1 cellular context compared by ENCODE assay signal in genomic region chr17:65557349-65558310, GRCh38.
TF ChIP-seq lines count a peak whose summit lies in the region.

No MANE protein-coding gene starts in this region.

TF ChIP-seq in HepG2, 621 proteins besides CTCF, POLR2A, EP300 and RAD21 (continued from another document and continues in another):
- TF ChIP-seq, protein P1, sequence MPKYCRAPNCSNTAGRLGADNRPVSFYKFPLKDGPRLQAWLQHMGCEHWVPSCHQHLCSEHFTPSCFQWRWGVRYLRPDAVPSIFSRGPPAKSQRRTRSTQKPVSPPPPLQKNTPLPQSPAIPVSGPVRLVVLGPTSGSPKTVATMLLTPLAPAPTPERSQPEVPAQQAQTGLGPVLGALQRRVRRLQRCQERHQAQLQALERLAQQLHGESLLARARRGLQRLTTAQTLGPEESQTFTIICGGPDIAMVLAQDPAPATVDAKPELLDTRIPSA (CRISPR knock-in tag; IDR thresholded peaks at IDR 0.05; ENCODE audit: borderline replicate concordance), result no peak
- TF ChIP-seq ZNF83 (CRISPR knock-in tag; IDR thresholded peaks at IDR 0.05; ENCODE audit: borderline replicate concordance), result no peak
- no peak for TF ChIP-seq ZNF432 (CRISPR knock-in tag; IDR thresholded peaks at IDR 0.05; ENCODE audit: borderline replicate concordance)
- TF ChIP-seq SRY (CRISPR knock-in tag; IDR thresholded peaks at IDR 0.05), result peak; percentile 53; the same call in 1 of the 2 replicates
- no peak for TF ChIP-seq MZF1 (CRISPR knock-in tag; IDR thresholded peaks at IDR 0.05; ENCODE audit: borderline replicate concordance)
- TF ChIP-seq, protein P2, sequence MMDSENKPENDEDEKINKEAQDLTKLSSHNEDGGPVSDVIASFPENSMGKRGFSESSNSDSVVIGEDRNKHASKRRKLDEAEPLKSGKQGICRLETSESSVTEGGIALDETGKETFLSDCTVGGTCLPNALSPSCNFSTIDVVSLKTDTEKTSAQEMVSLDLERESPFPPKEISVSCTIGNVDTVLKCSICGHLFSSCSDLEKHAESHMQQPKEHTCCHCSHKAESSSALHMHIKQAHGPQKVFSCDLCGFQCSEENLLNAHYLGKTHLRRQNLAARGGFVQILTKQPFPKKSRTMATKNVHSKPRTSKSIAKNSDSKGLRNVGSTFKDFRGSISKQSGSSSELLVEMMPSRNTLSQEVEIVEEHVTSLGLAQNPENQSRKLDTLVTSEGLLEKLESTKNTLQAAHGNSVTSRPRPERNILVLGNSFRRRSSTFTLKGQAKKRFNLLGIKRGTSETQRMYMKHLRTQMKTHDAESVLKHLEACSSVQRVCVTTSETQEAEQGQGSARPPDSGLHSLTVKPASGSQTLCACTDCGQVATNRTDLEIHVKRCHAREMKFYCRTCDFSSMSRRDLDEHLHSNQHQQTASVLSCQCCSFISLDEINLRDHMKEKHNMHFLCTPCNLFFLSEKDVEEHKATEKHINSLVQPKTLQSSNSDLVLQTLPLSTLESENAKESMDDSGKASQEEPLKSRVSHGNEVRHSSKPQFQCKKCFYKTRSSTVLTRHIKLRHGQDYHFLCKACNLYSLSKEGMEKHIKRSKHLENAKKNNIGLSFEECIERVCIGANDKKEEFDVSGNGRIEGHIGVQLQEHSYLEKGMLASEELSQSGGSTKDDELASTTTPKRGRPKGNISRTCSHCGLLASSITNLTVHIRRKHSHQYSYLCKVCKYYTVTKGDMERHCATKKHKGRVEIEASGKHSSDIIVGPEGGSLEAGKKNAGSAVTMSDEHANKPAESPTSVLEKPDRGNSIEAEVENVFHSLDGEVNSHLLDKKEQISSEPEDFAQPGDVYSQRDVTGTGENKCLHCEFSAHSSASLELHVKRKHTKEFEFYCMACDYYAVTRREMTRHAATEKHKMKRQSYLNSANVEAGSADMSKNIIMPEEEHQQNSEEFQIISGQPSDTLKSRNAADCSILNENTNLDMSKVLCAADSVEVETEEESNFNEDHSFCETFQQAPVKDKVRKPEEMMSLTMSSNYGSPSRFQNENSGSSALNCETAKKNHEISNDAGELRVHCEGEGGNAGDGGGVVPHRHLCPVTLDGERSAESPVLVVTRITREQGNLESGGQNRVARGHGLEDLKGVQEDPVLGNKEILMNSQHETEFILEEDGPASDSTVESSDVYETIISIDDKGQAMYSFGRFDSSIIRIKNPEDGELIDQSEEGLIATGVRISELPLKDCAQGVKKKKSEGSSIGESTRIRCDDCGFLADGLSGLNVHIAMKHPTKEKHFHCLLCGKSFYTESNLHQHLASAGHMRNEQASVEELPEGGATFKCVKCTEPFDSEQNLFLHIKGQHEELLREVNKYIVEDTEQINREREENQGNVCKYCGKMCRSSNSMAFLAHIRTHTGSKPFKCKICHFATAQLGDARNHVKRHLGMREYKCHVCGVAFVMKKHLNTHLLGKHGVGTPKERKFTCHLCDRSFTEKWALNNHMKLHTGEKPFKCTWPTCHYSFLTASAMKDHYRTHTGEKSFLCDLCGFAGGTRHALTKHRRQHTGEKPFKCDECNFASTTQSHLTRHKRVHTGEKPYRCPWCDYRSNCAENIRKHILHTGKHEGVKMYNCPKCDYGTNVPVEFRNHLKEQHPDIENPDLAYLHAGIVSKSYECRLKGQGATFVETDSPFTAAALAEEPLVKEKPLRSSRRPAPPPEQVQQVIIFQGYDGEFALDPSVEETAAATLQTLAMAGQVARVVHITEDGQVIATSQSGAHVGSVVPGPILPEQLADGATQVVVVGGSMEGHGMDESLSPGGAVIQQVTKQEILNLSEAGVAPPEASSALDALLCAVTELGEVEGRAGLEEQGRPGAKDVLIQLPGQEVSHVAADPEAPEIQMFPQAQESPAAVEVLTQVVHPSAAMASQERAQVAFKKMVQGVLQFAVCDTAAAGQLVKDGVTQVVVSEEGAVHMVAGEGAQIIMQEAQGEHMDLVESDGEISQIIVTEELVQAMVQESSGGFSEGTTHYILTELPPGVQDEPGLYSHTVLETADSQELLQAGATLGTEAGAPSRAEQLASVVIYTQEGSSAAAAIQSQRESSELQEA (CRISPR knock-in tag; IDR thresholded peaks at IDR 0.05; ENCODE audit: not compliant biosample characterization), result no peak
- no peak for TF ChIP-seq ZIK1 (CRISPR knock-in tag; IDR thresholded peaks at IDR 0.05; ENCODE audit: borderline replicate concordance, low read depth)
- peak; percentile 82 for TF ChIP-seq ZNF18 (CRISPR knock-in tag; IDR thresholded peaks at IDR 0.05; ENCODE audit: insufficient replicate concordance)
- TF ChIP-seq CC2D1A (CRISPR knock-in tag; IDR thresholded peaks at IDR 0.05), result no peak
- TF ChIP-seq TMF1 (CRISPR knock-in tag; IDR thresholded peaks at IDR 0.05; ENCODE audit: low read depth), result 0 out of 2 replicates have a peak, but pooled peaks have one; percentile 59
- no peak for TF ChIP-seq DR1 (CRISPR knock-in tag; IDR thresholded peaks at IDR 0.05)
- TF ChIP-seq HNF1B (CRISPR knock-in tag; IDR thresholded peaks at IDR 0.05), result peak; percentile 99
- no peak for TF ChIP-seq ISX (CRISPR knock-in tag; conservative IDR thresholded peaks at IDR 0.05)
- peak; percentile 84 for TF ChIP-seq NFIC (IDR thresholded peaks at IDR 0.05; ENCODE audit: low read length)
- no peak for TF ChIP-seq PRMT3 (CRISPR knock-in tag; IDR thresholded peaks at IDR 0.05; ENCODE audit: borderline replicate concordance, low read depth)
- no peak for TF ChIP-seq XRCC5 (optimal IDR thresholded peaks at IDR 0.05; ENCODE audit: low read length)
- no peak for TF ChIP-seq ZNF333 (CRISPR knock-in tag; IDR thresholded peaks at IDR 0.05; ENCODE audit: borderline replicate concordance)
- TF ChIP-seq ZNF781 (CRISPR knock-in tag; IDR thresholded peaks at IDR 0.05; ENCODE audit: borderline replicate concordance, not compliant biosample characterization), result no peak
- TF ChIP-seq FOXK2 (IDR thresholded peaks at IDR 0.05), result peak; percentile 81; the same call in 1 of the 2 replicates
- no peak for TF ChIP-seq SP2 (CRISPR knock-in tag; IDR thresholded peaks at IDR 0.05)
- no peak for TF ChIP-seq ETS1 (CRISPR knock-in tag; IDR thresholded peaks at IDR 0.05)
- no peak for TF ChIP-seq NFIB (CRISPR knock-in tag; IDR thresholded peaks at IDR 0.05; ENCODE audit: borderline replicate concordance)
- TF ChIP-seq ZFX (CRISPR knock-in tag; IDR thresholded peaks at IDR 0.05; ENCODE audit: low read depth), result no peak
- TF ChIP-seq FLYWCH1 (CRISPR knock-in tag; IDR thresholded peaks at IDR 0.05), result no peak
- TF ChIP-seq FOXJ3 (CRISPR knock-in tag; IDR thresholded peaks at IDR 0.05; ENCODE audit: borderline replicate concordance), result peak; percentile 82; the same call in 1 of the 2 replicates
- peak; percentile 93 for TF ChIP-seq FOXP1 (IDR thresholded peaks at IDR 0.05)
- TF ChIP-seq FOXP1 (CRISPR knock-in tag; IDR thresholded peaks at IDR 0.05), result peak; percentile 98
- TF ChIP-seq THYN1 (CRISPR knock-in tag; IDR thresholded peaks at IDR 0.05; ENCODE audit: borderline replicate concordance, low read depth), result peak; percentile 57; the same call in 1 of the 2 replicates
- no peak for TF ChIP-seq GTF3A (CRISPR knock-in tag; conservative IDR thresholded peaks at IDR 0.05)
- TF ChIP-seq MLLT10 (CRISPR knock-in tag; IDR thresholded peaks at IDR 0.05), result no peak
- peak; percentile 16; the same call in 1 of the 2 replicates for TF ChIP-seq CBFB (CRISPR knock-in tag; IDR thresholded peaks at IDR 0.05)
- no peak for TF ChIP-seq GABPA (IDR thresholded peaks at IDR 0.05; ENCODE audit: low read depth, low read length)
- peak; percentile 36; the same call in 1 of the 2 replicates for TF ChIP-seq GABPA (CRISPR knock-in tag; IDR thresholded peaks at IDR 0.05; ENCODE audit: low read depth)
- TF ChIP-seq, protein P3, sequence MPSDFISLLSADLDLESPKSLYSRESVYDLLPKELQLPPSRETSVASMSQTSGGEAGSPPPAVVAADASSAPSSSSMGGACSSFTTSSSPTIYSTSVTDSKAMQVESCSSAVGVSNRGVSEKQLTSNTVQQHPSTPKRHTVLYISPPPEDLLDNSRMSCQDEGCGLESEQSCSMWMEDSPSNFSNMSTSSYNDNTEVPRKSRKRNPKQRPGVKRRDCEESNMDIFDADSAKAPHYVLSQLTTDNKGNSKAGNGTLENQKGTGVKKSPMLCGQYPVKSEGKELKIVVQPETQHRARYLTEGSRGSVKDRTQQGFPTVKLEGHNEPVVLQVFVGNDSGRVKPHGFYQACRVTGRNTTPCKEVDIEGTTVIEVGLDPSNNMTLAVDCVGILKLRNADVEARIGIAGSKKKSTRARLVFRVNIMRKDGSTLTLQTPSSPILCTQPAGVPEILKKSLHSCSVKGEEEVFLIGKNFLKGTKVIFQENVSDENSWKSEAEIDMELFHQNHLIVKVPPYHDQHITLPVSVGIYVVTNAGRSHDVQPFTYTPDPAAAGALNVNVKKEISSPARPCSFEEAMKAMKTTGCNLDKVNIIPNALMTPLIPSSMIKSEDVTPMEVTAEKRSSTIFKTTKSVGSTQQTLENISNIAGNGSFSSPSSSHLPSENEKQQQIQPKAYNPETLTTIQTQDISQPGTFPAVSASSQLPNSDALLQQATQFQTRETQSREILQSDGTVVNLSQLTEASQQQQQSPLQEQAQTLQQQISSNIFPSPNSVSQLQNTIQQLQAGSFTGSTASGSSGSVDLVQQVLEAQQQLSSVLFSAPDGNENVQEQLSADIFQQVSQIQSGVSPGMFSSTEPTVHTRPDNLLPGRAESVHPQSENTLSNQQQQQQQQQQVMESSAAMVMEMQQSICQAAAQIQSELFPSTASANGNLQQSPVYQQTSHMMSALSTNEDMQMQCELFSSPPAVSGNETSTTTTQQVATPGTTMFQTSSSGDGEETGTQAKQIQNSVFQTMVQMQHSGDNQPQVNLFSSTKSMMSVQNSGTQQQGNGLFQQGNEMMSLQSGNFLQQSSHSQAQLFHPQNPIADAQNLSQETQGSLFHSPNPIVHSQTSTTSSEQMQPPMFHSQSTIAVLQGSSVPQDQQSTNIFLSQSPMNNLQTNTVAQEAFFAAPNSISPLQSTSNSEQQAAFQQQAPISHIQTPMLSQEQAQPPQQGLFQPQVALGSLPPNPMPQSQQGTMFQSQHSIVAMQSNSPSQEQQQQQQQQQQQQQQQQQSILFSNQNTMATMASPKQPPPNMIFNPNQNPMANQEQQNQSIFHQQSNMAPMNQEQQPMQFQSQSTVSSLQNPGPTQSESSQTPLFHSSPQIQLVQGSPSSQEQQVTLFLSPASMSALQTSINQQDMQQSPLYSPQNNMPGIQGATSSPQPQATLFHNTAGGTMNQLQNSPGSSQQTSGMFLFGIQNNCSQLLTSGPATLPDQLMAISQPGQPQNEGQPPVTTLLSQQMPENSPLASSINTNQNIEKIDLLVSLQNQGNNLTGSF (CRISPR knock-in tag; IDR thresholded peaks at IDR 0.05), result no peak
- no peak for TF ChIP-seq KLF11 (CRISPR knock-in tag; IDR thresholded peaks at IDR 0.05)
- peak; percentile 93 for TF ChIP-seq HMG20B (CRISPR knock-in tag; conservative IDR thresholded peaks at IDR 0.05)
- 0 out of 2 replicates have a peak, but pooled peaks have one; percentile 66 for TF ChIP-seq ZNF572 (CRISPR knock-in tag; IDR thresholded peaks at IDR 0.05)
- TF ChIP-seq POGZ (CRISPR knock-in tag; IDR thresholded peaks at IDR 0.05), result 0 out of 2 replicates have a peak, but pooled peaks have one; percentile 51
- TF ChIP-seq NFE2 (CRISPR knock-in tag; IDR thresholded peaks at IDR 0.05), result no peak
- no peak for TF ChIP-seq ZNF558 (CRISPR knock-in tag; IDR thresholded peaks at IDR 0.05; ENCODE audit: borderline replicate concordance)
- no peak for TF ChIP-seq CHD4 (IDR thresholded peaks at IDR 0.05; ENCODE audit: borderline replicate concordance, low read length)
- TF ChIP-seq, protein P4, sequence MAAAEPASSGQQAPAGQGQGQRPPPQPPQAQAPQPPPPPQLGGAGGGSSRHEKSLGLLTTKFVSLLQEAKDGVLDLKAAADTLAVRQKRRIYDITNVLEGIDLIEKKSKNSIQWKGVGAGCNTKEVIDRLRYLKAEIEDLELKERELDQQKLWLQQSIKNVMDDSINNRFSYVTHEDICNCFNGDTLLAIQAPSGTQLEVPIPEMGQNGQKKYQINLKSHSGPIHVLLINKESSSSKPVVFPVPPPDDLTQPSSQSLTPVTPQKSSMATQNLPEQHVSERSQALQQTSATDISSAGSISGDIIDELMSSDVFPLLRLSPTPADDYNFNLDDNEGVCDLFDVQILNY (CRISPR knock-in tag; conservative IDR thresholded peaks at IDR 0.05), result no peak
- TF ChIP-seq MYC (CRISPR knock-in tag; IDR thresholded peaks at IDR 0.05; ENCODE audit: borderline replicate concordance), result peak; percentile 36; the same call in 1 of the 2 replicates
- peak; percentile 98 for TF ChIP-seq TBX2 (CRISPR knock-in tag; IDR thresholded peaks at IDR 0.05; ENCODE audit: borderline replicate concordance)
- peak; percentile 21; the same call in 1 of the 2 replicates for TF ChIP-seq ZC3H13 (CRISPR knock-in tag; IDR thresholded peaks at IDR 0.05)
- TF ChIP-seq NCOA2 (CRISPR knock-in tag; IDR thresholded peaks at IDR 0.05), result peak; percentile 95
- TF ChIP-seq ZNF510 (CRISPR knock-in tag; IDR thresholded peaks at IDR 0.05; ENCODE audit: low read depth), result no peak
